Comparison of ENCODE assay signal across 9 cellular contexts in the genomic region with DNA sequence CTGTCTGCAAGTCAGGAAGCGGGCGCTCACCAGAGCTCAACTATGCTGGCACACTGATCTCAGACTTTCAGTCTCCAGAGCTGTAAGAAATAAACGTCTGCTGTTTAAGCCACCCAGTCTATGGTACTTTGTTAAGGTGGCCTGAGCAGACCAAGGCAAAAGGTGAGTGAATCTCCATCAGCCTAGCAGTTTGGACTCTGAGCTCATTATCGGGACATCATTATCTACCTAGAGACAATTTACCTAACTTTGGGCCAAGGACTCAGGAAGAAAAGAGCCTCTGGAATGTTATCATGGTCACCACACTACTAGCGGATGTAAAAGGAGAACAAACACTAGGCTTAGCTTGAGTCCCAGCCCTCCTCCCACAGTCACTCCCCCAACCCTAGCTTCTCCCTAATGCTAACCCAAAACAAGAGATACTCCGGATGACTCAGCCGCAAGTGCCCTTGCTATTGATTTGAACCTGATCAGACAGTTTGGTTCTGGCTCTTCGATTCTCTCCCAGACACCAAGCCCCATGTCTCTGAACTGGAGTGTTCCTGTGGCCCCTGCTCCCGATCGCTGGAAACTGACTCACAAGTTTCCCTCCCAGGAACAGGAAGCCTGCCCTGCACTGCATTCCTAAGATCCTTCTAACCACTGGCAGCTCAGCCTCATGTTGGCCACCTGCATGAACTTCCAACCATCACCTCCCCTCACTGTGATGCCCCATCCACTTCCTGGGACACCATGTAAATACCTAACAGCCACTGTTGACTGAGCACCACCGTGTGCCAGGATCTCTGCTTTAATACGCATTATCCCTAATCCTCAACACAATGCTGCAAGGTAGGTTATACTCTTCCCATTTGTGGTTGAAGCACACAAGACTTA. TPM values are rescaled to one million over a fixed set of nuclear protein-coding genes. Genes with fewer than 3 reads are reported as not detected.
DNase-seq lines count a peak whose midpoint lies in the region; ATAC-seq, FAIRE-seq and TF ChIP-seq lines count a peak whose summit lies in the region.
"Had no signal": no experiment of that assay in that cellular context is flagged by ENCODE, and none has a peak within 500 bp of the region (broad histone marks: within the 10 kb centered on the region; RNA-seq: fewer than 3 reads in every experiment).

No MANE protein-coding gene starts in this region.

- peak overlapping the region; percentile 99 for H3K27ac Mint-ChIP-seq in astrocyte (ENCODE audit: unreplicated experiment)

- H3K4me1 ChIP-seq in ACC112 (ENCODE audit: control insufficient read depth, insufficient read depth, low read length, unreplicated experiment): peaks cover 42% of the 10 kb centered on the region
- H3K4me1 ChIP-seq in astrocyte (ENCODE audit: insufficient read depth, low read length): peaks cover 31% of the 10 kb centered on the region
- H3K4me1 ChIP-seq in SJCRH30: no peaks in the 10 kb centered on the region; the same call in 1 of the 2 replicates

- H2AFZ ChIP-seq in ACC112 (ENCODE audit: low read length, unreplicated experiment): no peak overlapping the region
- H2AFZ ChIP-seq in astrocyte (ENCODE audit: low read depth, low read length): no peak overlapping the region

- H3K9ac ChIP-seq in astrocyte (ENCODE audit: low read length): peak overlapping the region; percentile 50
- H3K9ac ChIP-seq: BLaER1 treated with 17β-estradiol and CSF1 and Interleukin-3, amounts not matched to agents 10 nM and 100 nM had no signal

- H3K4me1 Mint-ChIP-seq in astrocyte (ENCODE audit: low read depth, unreplicated experiment): peaks cover 65% of the 10 kb centered on the region

- DNase-seq in HT-29 (ENCODE audit: low spot score) (peak; percentile 17), astrocyte (ENCODE audit: low read depth) (peak; percentile 88), left lobe of liver (ENCODE audit: low spot score) (no peak), SJCRH30 (no peak)

- H3K9me3 Mint-ChIP-seq in astrocyte (ENCODE audit: unreplicated experiment): peaks cover 2% of the 10 kb centered on the region

- no peaks in the 10 kb centered on the region for H3K9me3 ChIP-seq in astrocyte (ENCODE audit: insufficient read depth, low read depth, low read length)
- no peaks in the 10 kb centered on the region; the same call in 1 of the 2 replicates for H3K9me3 ChIP-seq in SJCRH30 (replicated peaks)

- H3K79me2 ChIP-seq in ACC112 (ENCODE audit: control insufficient read depth, insufficient read depth, low read length, unreplicated experiment): peaks cover 82% of the 10 kb centered on the region
- peaks cover 96% of the 10 kb centered on the region for H3K79me2 ChIP-seq in astrocyte (ENCODE audit: insufficient read depth, low read length)

- peak overlapping the region; percentile 68 for H3K4me2 ChIP-seq in astrocyte (ENCODE audit: low read length)

- ATAC-seq in left lobe of liver: peak; percentile 7
- no peak for ATAC-seq in HG02798 (IDR thresholded peaks at IDR 0.05; ENCODE audit: poor library complexity, unreplicated experiment)
- no peak for ATAC-seq in GM18505 (IDR thresholded peaks at IDR 0.05; ENCODE audit: unreplicated experiment)
- no peak for ATAC-seq in HG02852 (IDR thresholded peaks at IDR 0.05; ENCODE audit: unreplicated experiment)

- no peaks in the 10 kb centered on the region for H3K27me3 Mint-ChIP-seq in astrocyte (ENCODE audit: low read depth, unreplicated experiment)

- no peak for TF ChIP-seq POLR2A in GM18505 (IDR thresholded peaks at IDR 0.05; ENCODE audit: borderline replicate concordance, extremely low read depth, insufficient read depth, insufficient read length)

- peaks cover 38% of the 10 kb centered on the region for H4K20me1 ChIP-seq in astrocyte (ENCODE audit: insufficient read depth, low read length)
- H4K20me1 ChIP-seq: BLaER1 treated with 17β-estradiol and CSF1 and Interleukin-3, amounts not matched to agents 10 nM and 100 nM had no signal

- H3K27ac ChIP-seq in ACC112 (ENCODE audit: low read depth, low read length) (peak overlapping the region; percentile 59), astrocyte (ENCODE audit: low read depth, low read length) (peak overlapping the region; percentile 76), SJCRH30 (no peak overlapping the region)
- H3K27ac ChIP-seq: BLaER1 treated with 17β-estradiol and CSF1 and Interleukin-3, amounts not matched to agents 10 nM and 100 nM had no signal

- FAIRE-seq in astrocyte (lab: Jason Lieb, UNC): peak; percentile 45

- H3K36me3 ChIP-seq in ACC112 (ENCODE audit: insufficient read depth, low read length) (no peaks in the 10 kb centered on the region; the same call in 1 of the 2 replicates), astrocyte (ENCODE audit: insufficient read depth, low read length) (peaks cover 3% of the 10 kb centered on the region), SJCRH30 (peaks cover 3% of the 10 kb centered on the region; the same call in 1 of the 2 replicates)

- H3K36me3 Mint-ChIP-seq in astrocyte (ENCODE audit: low read depth, unreplicated experiment): peaks cover 21% of the 10 kb centered on the region

- H3K4me3 ChIP-seq in ACC112 (ENCODE audit: low read depth, low read length): no peak overlapping the region
- no peak overlapping the region for H3K4me3 ChIP-seq in astrocyte (ENCODE audit: insufficient read depth, low read depth, low read length)
- no peak overlapping the region for H3K4me3 ChIP-seq in SJCRH30
- H3K4me3 ChIP-seq: BLaER1 treated with 17β-estradiol and CSF1 and Interleukin-3, amounts not matched to agents 10 nM and 100 nM had no signal

- no peaks in the 10 kb centered on the region for H3K27me3 ChIP-seq in ACC112 (ENCODE audit: insufficient read depth, low read length)
- H3K27me3 ChIP-seq in astrocyte (ENCODE audit: insufficient read depth, low read length): no peaks in the 10 kb centered on the region
- H3K27me3 ChIP-seq in SJCRH30: no peaks in the 10 kb centered on the region
- H3K27me3 ChIP-seq: BLaER1 treated with 17β-estradiol and CSF1 and Interleukin-3, amounts not matched to agents 10 nM and 100 nM had no signal

- no peak for TF ChIP-seq CTCF in astrocyte (IDR thresholded peaks at IDR 0.05; ENCODE audit: insufficient read depth, low read depth, low read length)

- peak overlapping the region; percentile 64 for H3K4me3 Mint-ChIP-seq in astrocyte (ENCODE audit: unreplicated experiment)

RNA-seq across cellular contexts. Expression of a gene that starts 34.5 kb away (rescaled TPM):
- total RNA-seq in HT-29 (2014; rRNA removed; shearing (Covaris generic)): 3.2 and 4.1 TPM in 2 replicates
- total RNA-seq in astrocyte (116 and 128 TPM in 2 replicates), left lobe of liver (27.1 TPM)
- total RNA-seq in SJCRH30 (2014; rRNA removed; shearing (Covaris generic)): 18.4 and 18.7 TPM in 2 replicates

Comparison
In these comparisons a context has a peak if more than half of its experiments do, and no peak if none do; other contexts are left out.
1. DNase-seq: peak in HT-29 (single experiment) and astrocyte (single experiment); none in left lobe of liver (single experiment) and SJCRH30 (0 of 2).